19 cellular contexts compared by ENCODE assay signal in the genomic region with DNA sequence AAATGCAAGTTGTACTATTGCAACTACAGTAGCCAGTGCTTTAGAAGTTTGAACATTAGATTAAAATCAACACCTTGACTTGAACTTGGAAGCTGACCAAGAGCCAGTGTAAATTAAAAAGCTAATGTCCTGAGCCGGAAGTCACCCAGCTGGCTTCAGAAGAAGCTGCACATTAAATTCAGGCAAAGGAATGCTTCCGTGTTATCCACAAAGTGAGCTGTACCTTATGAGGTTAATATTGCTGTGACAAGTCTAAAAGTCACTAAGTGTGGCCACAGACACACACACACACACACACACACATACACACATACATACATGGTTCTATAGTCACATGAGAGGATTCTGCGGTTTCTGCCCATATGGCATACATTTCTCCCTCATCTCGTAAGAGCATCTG.
"Had no signal": no experiment of that assay in that cellular context is flagged by ENCODE, and none has a peak within 500 bp of the region (broad histone marks: within the 10 kb centered on the region; RNA-seq: fewer than 3 reads in every experiment).

No MANE protein-coding gene starts in this region.

- H3K9me3 ChIP-seq: ovary, psoas muscle, suprapubic skin had no signal

- H3K27me3 ChIP-seq: ovary, suprapubic skin had no signal

- H3K27ac ChIP-seq: dorsolateral prefrontal cortex, ovary, psoas muscle, suprapubic skin had no signal

- DNase-seq: dorsolateral prefrontal cortex; effector CD4-positive, alpha-beta T cell; hypothalamus; natural killer cell; occipital lobe; ovary; posterior cingulate gyrus; psoas muscle; right cardiac atrium; stimulated activated CD4-positive, alpha-beta T cell treated with anti-CD3 and anti-CD28 coated beads, Interleukin-12 subunit alpha, Interleukin-12 subunit beta, amount 100 ng/mL, for 4 hours; stimulated activated CD4-positive, alpha-beta T cell treated with anti-CD3 and anti-CD28 coated beads, Interleukin-1b, Interleukin-23, amount 100 ng/mL, for 48 hours; stimulated activated CD4-positive, alpha-beta T cell treated with anti-CD3 and anti-CD28 coated beads, Interleukin-4, amount 100 ng/mL, for 1 hour; stimulated activated CD8-positive, alpha-beta memory T cell treated with anti-CD3 and anti-CD28 coated beads, Interleukin-4, amount 100 ng/mL, for 48 hours; stimulated activated naive CD4-positive, alpha-beta T cell; stimulated activated naive CD8-positive, alpha-beta T cell treated with anti-CD3 and anti-CD28 coated beads, Interleukin-15, amount 100 ng/mL, for 72 hours had no signal

- H3K4me3 ChIP-seq: dorsolateral prefrontal cortex, lung, ovary, psoas muscle, smooth muscle cell, suprapubic skin had no signal

- H3K4me1 ChIP-seq: psoas muscle, suprapubic skin had no signal

- H3K36me3 ChIP-seq: ovary, suprapubic skin had no signal

- ATAC-seq: left lobe of liver; natural killer cell; psoas muscle; right cardiac atrium; stimulated activated naive CD8-positive, alpha-beta T cell treated with anti-CD3 and anti-CD28 coated beads, Interleukin-15, amount 100 ng/mL, for 72 hours had no signal
